9 cellular contexts compared by ENCODE assay signal in genomic region chr2:10303634-10304378, GRCh38. TPM values are rescaled to one million over a fixed set of nuclear protein-coding genes. Genes with fewer than 3 reads are reported as not detected.
A peak's percentile ranks its signal among the peaks of the same experiment; 100 is the strongest.
DNase-seq lines count a peak whose midpoint lies in the region; ATAC-seq and FAIRE-seq lines count a peak whose summit lies in the region.
"Had no signal": no experiment of that assay in that cellular context is flagged by ENCODE, and none has a peak within 500 bp of the region (broad histone marks: within the 10 kb centered on the region; RNA-seq: fewer than 3 reads in every experiment).

No MANE protein-coding gene starts in this region.

- no peaks in the 10 kb centered on the region for H3K27me3 ChIP-seq in CD4-positive, alpha-beta memory T cell (ENCODE audit: insufficient read depth, low read length)
- peaks cover 28% of the 10 kb centered on the region for H3K27me3 ChIP-seq in NT2/D1 (ENCODE audit: insufficient read depth, insufficient read length)
- no peaks in the 10 kb centered on the region for H3K27me3 ChIP-seq in neuron (ENCODE audit: insufficient read depth, low read length)

- H3K4me1 Mint-ChIP-seq in CD4-positive, alpha-beta memory T cell: peaks cover 56 to 86% (median 70%) of the 10 kb centered on the region in 4 donors

- CTCF ChIA-PET in CD4-positive, alpha-beta memory T cell (lab: Charles Lee; ENCODE audit: partially characterized antibody): interaction anchor here (1.0 to 11.6 kb wide), 17 partner anchors 8 to 179 kb away, joined by 3 to 208 read pairs (median 5); partner anchors contain the start of gene ODC1

- H3K27me3 Mint-ChIP-seq in CD4-positive, alpha-beta memory T cell: no peaks in the 10 kb centered on the region

- peak overlapping the region; percentile 41 to 96 (median 91) for H3K27ac Mint-ChIP-seq in CD4-positive, alpha-beta memory T cell

- ATAC-seq in GM21825 (IDR thresholded peaks at IDR 0.05; ENCODE audit: unreplicated experiment): peak; percentile 18

- H3K9me3 ChIP-seq in CD4-positive, alpha-beta memory T cell (ENCODE audit: control insufficient read depth in 1 of 2, low read length in 2 of 2): no peaks in the 10 kb centered on the region
- no peaks in the 10 kb centered on the region for H3K9me3 ChIP-seq in NT2/D1 (ENCODE audit: insufficient read depth, low read length)
- H3K9me3 ChIP-seq in neuron (ENCODE audit: low read length): no peaks in the 10 kb centered on the region

- peaks cover 0 to 4% of the 10 kb centered on the region in 2 donors for H3K36me3 Mint-ChIP-seq in CD4-positive, alpha-beta memory T cell

- H3K4me3 Mint-ChIP-seq in CD4-positive, alpha-beta memory T cell: peak overlapping the region; percentile 97 to 100 (median 98)

- peak overlapping the region; percentile 58 to 77 for H3K4me3 ChIP-seq in CD4-positive, alpha-beta memory T cell (ENCODE audit: low read length in 2 of 2)
- H3K4me3 ChIP-seq in NT2/D1 (ENCODE audit: insufficient read length, low read depth) (peak overlapping the region; percentile 78), neuron (ENCODE audit: low read length) (peak overlapping the region; percentile 69)

- peaks cover 66% of the 10 kb centered on the region for H3K4me1 ChIP-seq in CD4-positive, alpha-beta memory T cell (ENCODE audit: insufficient read depth, low read length)
- H3K4me1 ChIP-seq in NT2/D1 (ENCODE audit: insufficient read depth, insufficient read length): peaks cover 8% of the 10 kb centered on the region
- H3K4me1 ChIP-seq in neuron (ENCODE audit: insufficient read depth, low read length): peaks cover 28% of the 10 kb centered on the region

- intact Hi-C loops in CD4-positive, alpha-beta memory T cell (cut with micrococcal nuclease): loop anchor here (1.0 to 10.0 kb wide), 3 partner anchors 75 to 511 kb away; partner anchors contain the start of gene PDIA6

- H3K27ac ChIP-seq in CD4-positive, alpha-beta memory T cell (ENCODE audit: low read depth, low read length): peak overlapping the region; percentile 65

- H2AFZ ChIP-seq in neuron (ENCODE audit: low read depth, low read length): peak overlapping the region; percentile 71

- FAIRE-seq in frontal cortex (lab: Jason Lieb, UNC): no peak
- FAIRE-seq: TTC549 had no signal

- no peaks in the 10 kb centered on the region for H3K36me3 ChIP-seq in CD4-positive, alpha-beta memory T cell (ENCODE audit: insufficient read depth, low read length)
- no peaks in the 10 kb centered on the region for H3K36me3 ChIP-seq in NT2/D1 (ENCODE audit: insufficient read depth, insufficient read length, low read length)
- no peaks in the 10 kb centered on the region for H3K36me3 ChIP-seq in neuron (ENCODE audit: insufficient read depth, low read length)

- H3K9ac ChIP-seq in NT2/D1 (ENCODE audit: insufficient read length, low read depth): peak overlapping the region; percentile 64

- no peaks in the 10 kb centered on the region for H3K9me3 Mint-ChIP-seq in CD4-positive, alpha-beta memory T cell

- peak; percentile 50 to 69 (median 59) for DNase-seq in CD4-positive, alpha-beta memory T cell
- DNase-seq in NT2/D1 (ENCODE audit: low read depth, low spot score) (no peak), activated gamma-delta T cell (lab: John Stamatoyannopoulos, UW) (peak; percentile 36), frontal cortex (ENCODE audit: low spot score in 2 of 2) (peak; percentile 63), middle frontal gyrus (ENCODE audit: extremely low spot score, low spot score) (no peak), iPS-NIHi7 (ENCODE audit: extremely low spot score) (no peak)

- POLR2A ChIA-PET in CD4-positive, alpha-beta memory T cell (lab: Charles Lee; ENCODE audit: partially characterized antibody): interaction anchor here (0.7 to 13.6 kb wide), 21 partner anchors 10 to 262 kb away, joined by 3 to 362 read pairs (median 4); partner anchors contain the start of gene ODC1

RNA-seq across cellular contexts. Expression of gene HPCAL1, which starts 1.1 kb away (rescaled TPM):
- total RNA-seq in CD4-positive, alpha-beta memory T cell: 10 to 100 TPM; 77.1 to 80.7 TPM
- 100 to 1,000 TPM; 100 to 114 TPM for polyA plus RNA-seq in CD4-positive, alpha-beta memory T cell
- total RNA-seq in frontal cortex: 26.5 TPM

Comparison
In these comparisons a context has a peak if more than half of its experiments do, and no peak if none do; other contexts are left out.
1. DNase-seq: peak in CD4-positive, alpha-beta memory T cell (5 of 5), activated gamma-delta T cell (single experiment) and frontal cortex (2 of 2); none in NT2/D1 (single experiment), middle frontal gyrus (single experiment) and iPS-NIHi7 (single experiment).
2. Peak in every context shown above with its lines, with median percentiles within 50 percentile points of each other: H3K4me3 ChIP-seq.